ENCODE assay signal across 18 cellular contexts in the genomic region with DNA sequence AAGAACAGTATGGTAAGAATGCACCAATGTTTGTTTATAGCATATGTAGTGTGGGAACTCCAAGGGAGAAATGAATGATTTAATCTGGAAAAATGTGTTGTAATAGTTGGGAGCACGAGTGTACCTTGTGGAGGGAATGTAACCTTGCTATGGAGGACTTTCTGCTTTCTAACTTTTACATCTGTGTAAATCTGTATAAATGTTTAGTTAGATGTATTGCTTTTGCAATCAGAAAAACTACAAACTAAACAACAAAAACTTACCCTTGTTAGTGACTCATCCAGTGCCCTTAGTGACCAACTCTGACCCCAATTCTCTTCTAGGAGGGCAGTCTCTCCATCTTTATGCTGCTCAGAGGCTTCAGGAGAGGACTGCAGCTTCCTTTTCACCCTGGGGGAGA.
DNase-seq lines count a peak whose midpoint lies in the region; ATAC-seq and TF ChIP-seq lines count a peak whose summit lies in the region.
"Had no signal": no experiment of that assay in that cellular context is flagged by ENCODE, and none has a peak within 500 bp of the region (broad histone marks: within the 10 kb centered on the region; RNA-seq: fewer than 3 reads in every experiment).

No MANE protein-coding gene starts in this region.

- no peak overlapping the region for H3K4me3 ChIP-seq in cardiac fibroblast (replicated peaks in 1 of 2; ENCODE audit: low read depth in 2 of 2, low read length in 2 of 2)
- H3K4me3 ChIP-seq in iPS-20b (ENCODE audit: low read length): no peak overlapping the region
- H3K4me3 ChIP-seq in skeletal muscle satellite cell (ENCODE audit: low read length): no peak overlapping the region
- H3K4me3 ChIP-seq in sigmoid colon: no peak overlapping the region
- H3K4me3 ChIP-seq: ascending aorta, pancreas, spleen, tibial nerve had no signal

- TF ChIP-seq CTCF in cardiac fibroblast (IDR thresholded peaks at IDR 0.05; ENCODE audit: low read depth, low read length): peak; percentile 2
- peak in 1 of 4 experiments; percentile 8 for TF ChIP-seq CTCF in sigmoid colon (IDR thresholded peaks at IDR 0.05)

- no peak for TF ChIP-seq POLR2A in sigmoid colon (IDR thresholded peaks at IDR 0.05)

- 80 to 82% methylated on average over 1 of the region's 1 CpG for WGBS in sigmoid colon, 2 donors

- no peak for ATAC-seq in GM18520 (IDR thresholded peaks at IDR 0.05; ENCODE audit: unreplicated experiment)
- ATAC-seq: left colon had no signal

- H3K9me3 ChIP-seq in iPS-20b (ENCODE audit: insufficient read depth, low read depth, low read length) (no peaks in the 10 kb centered on the region), skeletal muscle satellite cell (replicated peaks; ENCODE audit: low read length) (no peaks in the 10 kb centered on the region), sigmoid colon (no peaks in the 10 kb centered on the region)
- H3K9me3 ChIP-seq: ascending aorta, pancreas, spleen, tibial nerve had no signal

- H3K27me3 ChIP-seq in iPS-20b (ENCODE audit: insufficient read depth, low read length): no peaks in the 10 kb centered on the region
- H3K27me3 ChIP-seq in skeletal muscle satellite cell (ENCODE audit: control insufficient read depth, insufficient read depth, low read length): no peaks in the 10 kb centered on the region
- H3K27me3 ChIP-seq in sigmoid colon: no peaks in the 10 kb centered on the region
- H3K27me3 ChIP-seq: ascending aorta, pancreas, spleen, tibial nerve had no signal

- peak overlapping the region; percentile 31 for H3K4me2 ChIP-seq in skeletal muscle satellite cell (ENCODE audit: low read length)

- H3K9ac ChIP-seq in iPS-20b (ENCODE audit: low read depth, low read length) (no peak overlapping the region), skeletal muscle satellite cell (ENCODE audit: low read depth, low read length) (no peak overlapping the region)

- H3K27ac ChIP-seq in iPS-20b (ENCODE audit: low read length): peak overlapping the region; percentile 31
- peak overlapping the region in 2 of 4 donors; percentile 88 to 91 for H3K27ac ChIP-seq in sigmoid colon
- H3K27ac ChIP-seq: ascending aorta, HL-60, spleen, tibial nerve had no signal

- TF ChIP-seq EP300 in sigmoid colon (IDR thresholded peaks at IDR 0.05): no peak

- H3K36me3 ChIP-seq in iPS-20b (ENCODE audit: insufficient read depth, low read depth, low read length) (no peaks in the 10 kb centered on the region), skeletal muscle satellite cell (ENCODE audit: insufficient read depth, low read length) (no peaks in the 10 kb centered on the region), sigmoid colon (no peaks in the 10 kb centered on the region)
- H3K36me3 ChIP-seq: ascending aorta, pancreas, tibial nerve had no signal

- DNase-seq in HCEC 1CT: peak; percentile 54
- peak in 1 of 2 donors; percentile 41 for DNase-seq in cardiac fibroblast (ENCODE audit: low read depth in 2 of 2)
- no peak for DNase-seq in sigmoid colon
- DNase-seq in NCI-H748 treated with DMSO at 0.1 percent for 48 hours (lab: John Stamatoyannopoulos, UW): no peak
- no peak for DNase-seq in activated effector memory CD4-positive, alpha-beta T cell treated with Interleukin-2 at 50 U/mL for 16 hours
- DNase-seq: activated gamma-delta T cell, GF-D8, left colon, NCI-H2029 treated with DMSO at 0.1 percent for 48 hours, NCI-H510A, pancreas, spleen had no signal

- intact Hi-C loops in sigmoid colon (cut with DNase I): no loop called here

- H3K4me1 ChIP-seq in iPS-20b (ENCODE audit: insufficient read depth, low read length) (peaks cover 40% of the 10 kb centered on the region), skeletal muscle satellite cell (ENCODE audit: control insufficient read depth, insufficient read depth, low read length) (peaks cover 56% of the 10 kb centered on the region), sigmoid colon (peaks cover 0 to 72% (median 62%) of the 10 kb centered on the region in 4 donors)
